Comparison of ENCODE assay signal across 9 cellular contexts in the genomic region with DNA sequence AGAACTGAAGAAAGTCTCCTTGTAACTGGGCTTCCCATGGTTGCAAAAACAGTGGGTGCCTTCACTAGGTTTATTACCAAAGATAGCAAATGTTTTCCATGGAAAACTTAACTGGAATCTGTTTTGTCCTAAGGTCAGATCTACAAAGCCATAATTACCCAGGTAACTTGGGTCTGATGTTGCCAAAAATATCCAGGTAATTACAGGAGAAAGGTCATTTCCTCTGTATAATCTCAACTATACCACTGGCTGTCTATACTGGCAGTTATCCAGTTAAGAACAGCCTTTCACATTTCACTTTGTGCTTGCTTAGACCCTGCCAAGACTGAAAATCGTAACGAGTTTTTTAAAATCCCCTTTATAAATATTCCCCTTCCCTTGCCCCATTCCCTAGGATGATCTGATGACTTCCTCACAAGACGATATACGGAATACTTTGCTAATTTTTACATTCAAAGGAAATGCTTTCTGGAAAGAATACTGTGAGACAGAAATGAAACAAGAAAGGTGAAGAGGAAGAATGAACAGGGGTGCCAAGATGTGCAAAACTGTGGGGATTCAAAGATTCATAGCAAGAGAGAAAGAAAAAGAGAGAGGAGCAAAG.
DNase-seq lines count a peak whose midpoint lies in the region; ATAC-seq and TF ChIP-seq lines count a peak whose summit lies in the region.
"Had no signal": no experiment of that assay in that cellular context is flagged by ENCODE, and none has a peak within 500 bp of the region (broad histone marks: within the 10 kb centered on the region; RNA-seq: fewer than 3 reads in every experiment).

No MANE protein-coding gene starts in this region.

- H3K4me3 Mint-ChIP-seq in mesothelial cell of epicardium: peak overlapping the region; percentile 57

- no peak for TF ChIP-seq POLR2A in breast epithelium (IDR thresholded peaks at IDR 0.05)
- TF ChIP-seq POLR2A in vagina (IDR thresholded peaks at IDR 0.05): no peak

- H3K27me3 ChIP-seq in right atrium auricular region: no peaks in the 10 kb centered on the region
- no peaks in the 10 kb centered on the region for H3K27me3 ChIP-seq in breast epithelium
- H3K27me3 ChIP-seq in vagina: no peaks in the 10 kb centered on the region

- H3K27me3 Mint-ChIP-seq in mesothelial cell of epicardium (ENCODE audit: low read depth): no peaks in the 10 kb centered on the region

- peak overlapping the region; percentile 6 to 9 for H3K27ac ChIP-seq in right atrium auricular region
- peak overlapping the region; percentile 83 to 87 for H3K27ac ChIP-seq in breast epithelium
- H3K27ac ChIP-seq in vagina: peak overlapping the region; percentile 67

- H3K4me1 Mint-ChIP-seq in mesothelial cell of epicardium: peaks cover 72% of the 10 kb centered on the region

- H3K4me1 ChIP-seq in right atrium auricular region (peaks cover 0 to 40% of the 10 kb centered on the region in 2 donors), breast epithelium (peaks cover 0 to 6% of the 10 kb centered on the region in 2 donors), vagina (peaks cover 39% of the 10 kb centered on the region)

- no peak for DNase-seq in right atrium auricular region (ENCODE audit: low spot score)
- DNase-seq in Right ventricle myocardium superior: no peak
- DNase-seq in breast epithelium (ENCODE audit: low spot score in 2 of 2): no peak
- DNase-seq in mesothelial cell of epicardium (ENCODE audit: low spot score in 2 of 2, unreplicated experiment in 2 of 2): no peak
- DNase-seq in vagina (ENCODE audit: extremely low spot score in 2 of 2): no peak
- DNase-seq in NCI-H526 (lab: John Stamatoyannopoulos, UW): no peak
- DNase-seq: MM.1S had no signal

- intact Hi-C loops in Right ventricle myocardium superior (cut with DNase I) (loop anchor here (2.0 to 5.0 kb wide), 2 partner anchors 104 to 204 kb away; no protein-coding TSS in a partner anchor), breast epithelium (cut with DNase I; ENCODE audit: low total_unique reads) (loop anchor here (5.0 kb wide), 1 partner anchor 104 kb away; the partner anchor contains the start of gene MAML3), vagina (cut with DNase I) (loop anchor here (10.0 kb wide), 1 partner anchor 106 kb away; the partner anchor contains the start of gene MAML3)

- H3K36me3 ChIP-seq in right atrium auricular region (no peaks in the 10 kb centered on the region), breast epithelium (no peaks in the 10 kb centered on the region), vagina (no peaks in the 10 kb centered on the region)

- no peak for TF ChIP-seq CTCF in right atrium auricular region (IDR thresholded peaks at IDR 0.05)
- no peak for TF ChIP-seq CTCF in breast epithelium (IDR thresholded peaks at IDR 0.05)
- no peak for TF ChIP-seq CTCF in mesothelial cell of epicardium (IDR thresholded peaks at IDR 0.05; ENCODE audit: unreplicated experiment)
- no peak for TF ChIP-seq CTCF in vagina (IDR thresholded peaks at IDR 0.05)

- H3K4me3 ChIP-seq in right atrium auricular region (peak overlapping the region; percentile 26 to 42), breast epithelium (peak overlapping the region; percentile 37 to 61 (median 43)), vagina (peak overlapping the region; percentile 33 to 48)

- ATAC-seq in Right ventricle myocardium superior (ENCODE audit: poor library complexity) (no peak), HG03457 (IDR thresholded peaks at IDR 0.05; ENCODE audit: unreplicated experiment) (no peak)
- no peak for ATAC-seq in activated CD4-positive, CD25-positive, alpha-beta regulatory T cell treated with anti-CD3 and anti-CD28 coated beads, Interleukin-2, amount 50 U/mL, for 24 hours

- H3K9me3 ChIP-seq in right atrium auricular region (no peaks in the 10 kb centered on the region), breast epithelium (no peaks in the 10 kb centered on the region), vagina (no peaks in the 10 kb centered on the region)

- no peaks in the 10 kb centered on the region for H3K9me3 Mint-ChIP-seq in mesothelial cell of epicardium

- no peaks in the 10 kb centered on the region for H3K36me3 Mint-ChIP-seq in mesothelial cell of epicardium

- H3K27ac Mint-ChIP-seq in mesothelial cell of epicardium: peak overlapping the region; percentile 94

Comparison
In these comparisons a context has a peak if more than half of its experiments do, and no peak if none do; other contexts are left out.
1. H3K27ac ChIP-seq: peak in every context shown above with its lines; median percentile 85 in breast epithelium; 67 in vagina; 8 in right atrium auricular region.